In genomic region chr16:19287241-19287640, GRCh38 we compare ENCODE assay signal across 18 cellular contexts. TPM values are rescaled to one million over a fixed set of nuclear protein-coding genes. Genes with fewer than 3 reads are reported as not detected.
DNase-seq lines count a peak whose midpoint lies in the region; ATAC-seq and TF ChIP-seq lines count a peak whose summit lies in the region.
"Had no signal": no experiment of that assay in that cellular context is flagged by ENCODE, and none has a peak within 500 bp of the region (broad histone marks: within the 10 kb centered on the region; RNA-seq: fewer than 3 reads in every experiment).

No MANE protein-coding gene starts in this region.

- H2AFZ ChIP-seq in GM23338 (no peak overlapping the region), neural progenitor cell (replicated peaks) (no peak overlapping the region)

- H3K27ac ChIP-seq in GM23338 (ENCODE audit: low read depth) = no peak overlapping the region
- no peak overlapping the region for H3K27ac ChIP-seq in endodermal cell (ENCODE audit: low read depth, low read length)
- H3K27ac ChIP-seq in neural progenitor cell = no peak overlapping the region
- H3K27ac ChIP-seq: BLaER1 had no signal

- H3K9ac ChIP-seq in NT2/D1 (ENCODE audit: insufficient read length, low read depth) (peak overlapping the region; percentile 11), endodermal cell (ENCODE audit: extremely low read depth, low read length, poor library complexity, severe bottlenecking) (no peak overlapping the region), neural progenitor cell (no peak overlapping the region)
- H3K9ac ChIP-seq: BLaER1 had no signal

- H3F3A ChIP-seq in GM23338 (replicated peaks; ENCODE audit: low read depth) (no peaks in the 10 kb centered on the region), neural progenitor cell (ENCODE audit: low read depth) (peaks cover 44% of the 10 kb centered on the region)

- peaks cover 11% of the 10 kb centered on the region for H3K9me3 Mint-ChIP-seq in GM23338
- peaks cover 1% of the 10 kb centered on the region for H3K9me3 Mint-ChIP-seq in endodermal cell
- no peaks in the 10 kb centered on the region for H3K9me3 Mint-ChIP-seq in neural progenitor cell
- no peaks in the 10 kb centered on the region for H3K9me3 Mint-ChIP-seq in chondrocyte (ENCODE audit: low read depth)
- H3K9me3 Mint-ChIP-seq: CD14-positive monocyte; CD4-positive, alpha-beta memory T cell had no signal

- H3K4me1 Mint-ChIP-seq in GM23338 (peaks cover 44% of the 10 kb centered on the region), endodermal cell (peaks cover 47% of the 10 kb centered on the region), neural progenitor cell (peaks cover 77% of the 10 kb centered on the region), chondrocyte (ENCODE audit: low read depth) (peaks cover 3% of the 10 kb centered on the region)
- H3K4me1 Mint-ChIP-seq: CD4-positive, alpha-beta memory T cell had no signal

- peaks cover 4% of the 10 kb centered on the region for H3K27me3 Mint-ChIP-seq in GM23338 (ENCODE audit: insufficient read depth, low read depth, poor library complexity)
- no peaks in the 10 kb centered on the region for H3K27me3 Mint-ChIP-seq in endodermal cell (ENCODE audit: insufficient read depth)
- H3K27me3 Mint-ChIP-seq in neural progenitor cell (ENCODE audit: insufficient read depth, low read depth) = peaks cover 13% of the 10 kb centered on the region
- peaks cover 4% of the 10 kb centered on the region for H3K27me3 Mint-ChIP-seq in chondrocyte (ENCODE audit: low read depth)

- H4K20me1 ChIP-seq in GM23338 (replicated peaks; ENCODE audit: insufficient read depth) (no peaks in the 10 kb centered on the region), neural progenitor cell (ENCODE audit: low read depth) (no peaks in the 10 kb centered on the region)
- H4K20me1 ChIP-seq: BLaER1 had no signal

- H3K4me3 ChIP-seq in GM23338 = no peak overlapping the region
- H3K4me3 ChIP-seq in NT2/D1 (ENCODE audit: insufficient read length, low read depth) = no peak overlapping the region
- H3K4me3 ChIP-seq in endodermal cell (ENCODE audit: low read length) = peak overlapping the region; percentile 63
- H3K4me3 ChIP-seq in neural progenitor cell = no peak overlapping the region
- H3K4me3 ChIP-seq: BLaER1 had no signal

- H3K4me2 ChIP-seq in GM23338 = peak overlapping the region; percentile 6; the same call in 1 of the 2 replicates
- H3K4me2 ChIP-seq in neural progenitor cell = no peak overlapping the region
- H3K4me2 ChIP-seq: BLaER1 had no signal

- ATAC-seq in GM23338 (no peak; the same call in 2 of the 3 replicates), GM18868 (IDR thresholded peaks at IDR 0.05; ENCODE audit: unreplicated experiment) (no peak)
- ATAC-seq: HCT116 had no signal

- no peaks in the 10 kb centered on the region for H3K79me2 ChIP-seq in GM23338 (replicated peaks; ENCODE audit: insufficient read depth)
- H3K79me2 ChIP-seq in neural progenitor cell (ENCODE audit: low read depth) = no peaks in the 10 kb centered on the region

- H3K9me3 ChIP-seq in NT2/D1 (ENCODE audit: insufficient read depth, low read length) = no peaks in the 10 kb centered on the region
- H3K9me3 ChIP-seq in endodermal cell (ENCODE audit: control insufficient read depth, low read length) = peaks cover 16% of the 10 kb centered on the region
- H3K9me3 ChIP-seq in neural progenitor cell (ENCODE audit: low read depth) = no peaks in the 10 kb centered on the region
- H3K9me3 ChIP-seq: BLaER1 had no signal

- no peak for TF ChIP-seq CTCF in GM23338 (conservative IDR thresholded peaks at IDR 0.05; ENCODE audit: low read depth in 2 of 2)
- no peak for TF ChIP-seq CTCF in endodermal cell (conservative IDR thresholded peaks at IDR 0.05)
- no peak for TF ChIP-seq CTCF in neural progenitor cell (IDR thresholded peaks at IDR 0.05)
- TF ChIP-seq CTCF in chondrocyte (IDR thresholded peaks at IDR 0.05) = no peak

- 0 out of 2 replicates have a peak, but pooled peaks cover 4% of the 10 kb centered on the region for H3K9me2 ChIP-seq in GM23338 (ENCODE audit: insufficient read depth)

- 0 out of 3 replicates have a peak, but pooled peaks cover 2% of the 10 kb centered on the region for H3K36me3 Mint-ChIP-seq in GM23338 (ENCODE audit: low read depth)
- no peaks in the 10 kb centered on the region for H3K36me3 Mint-ChIP-seq in endodermal cell (ENCODE audit: low read depth)
- no peaks in the 10 kb centered on the region for H3K36me3 Mint-ChIP-seq in neural progenitor cell
- H3K36me3 Mint-ChIP-seq in chondrocyte (ENCODE audit: low read depth) = no peaks in the 10 kb centered on the region
- H3K36me3 Mint-ChIP-seq: CD14-positive monocyte; CD4-positive, alpha-beta memory T cell had no signal

- H3K4me3 Mint-ChIP-seq in GM23338 (no peak overlapping the region; the same call in 2 of the 3 replicates), endodermal cell (no peak overlapping the region), neural progenitor cell (no peak overlapping the region), chondrocyte (ENCODE audit: unreplicated experiment) (no peak overlapping the region)
- H3K4me3 Mint-ChIP-seq: CD14-positive monocyte; CD4-positive, alpha-beta memory T cell; HFFc6 had no signal

- H3K27me3 ChIP-seq in GM23338 (ENCODE audit: insufficient read depth) (no peaks in the 10 kb centered on the region), NT2/D1 (ENCODE audit: insufficient read depth, insufficient read length) (no peaks in the 10 kb centered on the region), endodermal cell (ENCODE audit: control insufficient read depth, insufficient read depth, low read length, poor library complexity, severe bottlenecking) (no peaks in the 10 kb centered on the region), neural progenitor cell (no peaks in the 10 kb centered on the region)
- H3K27me3 ChIP-seq: BLaER1 had no signal

- H3K4me1 ChIP-seq in GM23338 (ENCODE audit: insufficient read depth) (peaks cover 46% of the 10 kb centered on the region), NT2/D1 (ENCODE audit: insufficient read depth, insufficient read length) (peaks cover 22% of the 10 kb centered on the region), endodermal cell (ENCODE audit: control insufficient read depth, insufficient read depth, low read length) (peaks cover 28% of the 10 kb centered on the region), neural progenitor cell (peaks cover 56% of the 10 kb centered on the region)

- H3K36me3 ChIP-seq in GM23338 (ENCODE audit: insufficient read depth) = no peaks in the 10 kb centered on the region
- H3K36me3 ChIP-seq in NT2/D1 (ENCODE audit: insufficient read depth, insufficient read length, low read length) = no peaks in the 10 kb centered on the region
- H3K36me3 ChIP-seq in endodermal cell (ENCODE audit: control insufficient read depth, insufficient read depth, low read length) = no peaks in the 10 kb centered on the region
- H3K36me3 ChIP-seq in neural progenitor cell = no peaks in the 10 kb centered on the region
- H3K36me3 ChIP-seq: BLaER1 had no signal

- DNase-seq in GM23338 (ENCODE audit: low spot score) = peak; percentile 44
- peak; percentile 63 for DNase-seq in NT2/D1 (ENCODE audit: low read depth, low spot score)
- DNase-seq in endodermal cell = no peak
- no peak for DNase-seq in neural progenitor cell (ENCODE audit: low spot score)
- DNase-seq in chondrocyte (ENCODE audit: low spot score) = no peak
- DNase-seq in NCI-H2029 (lab: John Stamatoyannopoulos, UW) = no peak
- DNase-seq: 8988T; CD4-positive, alpha-beta memory T cell; DMS153; GDM1; HFFc6 had no signal

- 85 to 87% methylated on average over 4 of the region's 4 CpGs for WGBS in endodermal cell (ENCODE audit: insufficient coverage in 1 of 2, insufficient read length in 1 of 2), 2 experiments

- H3K27ac Mint-ChIP-seq in GM23338 = no peak overlapping the region
- peak overlapping the region; percentile 45 for H3K27ac Mint-ChIP-seq in endodermal cell
- peak overlapping the region; percentile 66 for H3K27ac Mint-ChIP-seq in neural progenitor cell
- H3K27ac Mint-ChIP-seq in chondrocyte (ENCODE audit: unreplicated experiment) = no peak overlapping the region
- H3K27ac Mint-ChIP-seq: CD14-positive monocyte; CD4-positive, alpha-beta memory T cell; HFFc6 had no signal

TF ChIP-seq in GM23338, 12 proteins besides CTCF, POLR2A, EP300 and RAD21 (continues in another document):
- TF ChIP-seq ZNF114 (CRISPR knock-in tag; IDR thresholded peaks at IDR 0.05) (no peak), JUNB (IDR thresholded peaks at IDR 0.05; ENCODE audit: unreplicated experiment) (no peak), CREB1 (CRISPR knock-in tag; IDR thresholded peaks at IDR 0.05; ENCODE audit: low read depth) (no peak), EZH2phosphoT487 (IDR thresholded peaks at IDR 0.05; ENCODE audit: unreplicated experiment) (no peak)

RNA-seq across cellular contexts. Expression of gene CLEC19A, which starts 1.7 kb away (rescaled TPM):
- not detected in 2 replicates for total RNA-seq in GM23338 (2014; rRNA removed; shearing (Covaris generic))
- 0.26 TPM in 1 of 2 replicates, not detected in the other for polyA plus RNA-seq in GM23338 (2016; fragmentation: Nextera tagmentation; extraction: Ambion mirVana)
- total RNA-seq in endodermal cell (1 to 10 TPM; 1.6 to 1.9 TPM), neural progenitor cell (ENCODE audit: low replicate concordance) (1.9 and 8.2 TPM in 2 replicates), chondrocyte (not detected in 3 replicates)
- polyA plus RNA-seq in endodermal cell (2013, experiment 1 of 2) = 1.4 TPM
- polyA plus RNA-seq in endodermal cell (2013, experiment 2 of 2) = 4.0 TPM
- total RNA-seq: A673; CD4-positive, alpha-beta memory T cell; Daoy; HFFc6 had no signal
- polyA plus RNA-seq: AG04450; CD14-positive monocyte; CD4-positive, alpha-beta memory T cell had no signal

Comparison
In these comparisons a context has a peak if more than half of its experiments do, and no peak if none do; other contexts are left out.
1. DNase-seq: peak in GM23338 (single experiment) and NT2/D1 (single experiment); none in endodermal cell (single experiment), neural progenitor cell (single experiment), chondrocyte (single experiment) and NCI-H2029 (single experiment).
2. H3K27ac Mint-ChIP-seq: peak in endodermal cell (single experiment) and neural progenitor cell (single experiment); none in GM23338 (single experiment) and chondrocyte (single experiment).